11 cellular contexts compared by ENCODE assay signal in genomic region chr15:85073556-85074194, GRCh38.
DNase-seq lines count a peak whose midpoint lies in the region; ATAC-seq, FAIRE-seq and TF ChIP-seq lines count a peak whose summit lies in the region.
"Had no signal": no experiment of that assay in that cellular context is flagged by ENCODE, and none has a peak within 500 bp of the region (broad histone marks: within the 10 kb centered on the region; RNA-seq: fewer than 3 reads in every experiment).

No MANE protein-coding gene starts in this region.

- H3K9me1 ChIP-seq in K562 (ENCODE audit: control insufficient read depth, insufficient read depth, low read length), result no peaks in the 10 kb centered on the region

- peak; percentile 11 for DNase-seq in stimulated activated CD4-positive, alpha-beta T cell treated with anti-CD3 and anti-CD28 coated beads, Interleukin-15, amount 100 ng/mL, for 24 hours
- DNase-seq in stimulated activated CD4-positive, alpha-beta T cell treated with anti-CD3 and anti-CD28 coated beads, Interleukin-4, amount 100 ng/mL, for 4 hours, result no peak
- DNase-seq in K562 (ENCODE audit: extremely low read depth in 1 of 4, low spot score in 3 of 4) (no peak), upper lobe of right lung (no peak), body of pancreas (no peak), prostate gland (ENCODE audit: low spot score) (no peak), right atrium auricular region (ENCODE audit: low spot score) (no peak)
- DNase-seq: CD8-positive, alpha-beta T cell; hippocampal formation; NCI-H526 treated with DMSO at 0.1 percent for 48 hours had no signal

- H3K79me2 ChIP-seq in K562 (ENCODE audit: control insufficient read depth, insufficient read depth, low read length), result no peaks in the 10 kb centered on the region

- BruUV-seq in K562 (replicated peaks; lab: Mats Ljungman, UMichigan), result no TSS peak

- POLR2A ChIA-PET in K562 (lab: Yijun Ruan, JAX), result no interaction called here

- in situ Hi-C loops in K562 (cut with MboI), result no loop called here

- no peak overlapping the region for H2AFZ ChIP-seq in K562 (ENCODE audit: low read depth, low read length)

- CTCF ChIA-PET in K562 (lab: Yijun Ruan, JAX; ENCODE audit: low intra/inter-chr PET ratio), result no interaction called here

- no peak for TF ChIP-seq RAD21 in K562 (CRISPR knock-in tag; conservative IDR thresholded peaks at IDR 0.05 in 1 of 2, IDR thresholded peaks at IDR 0.05 in 1 of 2)

- no peaks in the 10 kb centered on the region for H3K27me3 ChIP-seq in K562 (ENCODE audit: control insufficient read depth in 2 of 2, insufficient read depth in 2 of 2, low read length in 2 of 2)
- H3K27me3 ChIP-seq in upper lobe of right lung, result no peaks in the 10 kb centered on the region
- H3K27me3 ChIP-seq in body of pancreas, result no peaks in the 10 kb centered on the region
- H3K27me3 ChIP-seq in prostate gland (replicated peaks; ENCODE audit: insufficient read depth), result no peaks in the 10 kb centered on the region
- no peaks in the 10 kb centered on the region for H3K27me3 ChIP-seq in right atrium auricular region

- TF ChIP-seq CTCF in K562 (IDR thresholded peaks at IDR 0.05 in 2 of 3, conservative IDR thresholded peaks at IDR 0.05 in 1 of 3; ENCODE audit: insufficient read depth in 2 of 3, low read depth in 1 of 3, low read length in 3 of 3) (no peak), upper lobe of right lung (IDR thresholded peaks at IDR 0.05) (no peak), body of pancreas (IDR thresholded peaks at IDR 0.05) (no peak), prostate gland (IDR thresholded peaks at IDR 0.05) (no peak), right atrium auricular region (IDR thresholded peaks at IDR 0.05) (no peak)

- no peak for FAIRE-seq in K562 (lab: Jason Lieb, UNC)

- no peak for TF ChIP-seq EP300 in K562 (IDR thresholded peaks at IDR 0.05; ENCODE audit: low read length)

- intact Hi-C loops in K562 (cut with micrococcal nuclease) (no loop called here), upper lobe of right lung (cut with DNase I) (no loop called here), body of pancreas (cut with DNase I) (no loop called here), prostate gland (cut with DNase I) (no loop called here)

- no peak overlapping the region for H3K4me2 ChIP-seq in K562 (ENCODE audit: insufficient read depth, low read length)

- H3K4me3 ChIP-seq in K562 (no peak overlapping the region), upper lobe of right lung (no peak overlapping the region), body of pancreas (no peak overlapping the region), prostate gland (no peak overlapping the region), right atrium auricular region (no peak overlapping the region)

- TF ChIP-seq POLR2A in K562 (conservative IDR thresholded peaks at IDR 0.05) (no peak), body of pancreas (IDR thresholded peaks at IDR 0.05) (no peak), prostate gland (IDR thresholded peaks at IDR 0.05) (no peak)

- H3K4me1 ChIP-seq in K562 (replicated peaks in 1 of 2; ENCODE audit: control insufficient read depth in 2 of 2, insufficient read depth in 2 of 2, low read length in 2 of 2), result no peaks in the 10 kb centered on the region
- no peaks in the 10 kb centered on the region for H3K4me1 ChIP-seq in upper lobe of right lung
- H3K4me1 ChIP-seq in body of pancreas, result no peaks in the 10 kb centered on the region
- H3K4me1 ChIP-seq in prostate gland (replicated peaks), result no peaks in the 10 kb centered on the region
- H3K4me1 ChIP-seq in right atrium auricular region, result no peaks in the 10 kb centered on the region

- peaks cover 46% of the 10 kb centered on the region; the same call in 2 of the 3 replicates for H3K36me3 ChIP-seq in K562 (ENCODE audit: control insufficient read depth, insufficient read depth, low read length)
- H3K36me3 ChIP-seq in upper lobe of right lung, result peaks cover 6% of the 10 kb centered on the region
- H3K36me3 ChIP-seq in body of pancreas (replicated peaks in 1 of 2; ENCODE audit: insufficient read depth in 1 of 2, low read depth in 2 of 2), result no peaks in the 10 kb centered on the region
- no peaks in the 10 kb centered on the region for H3K36me3 ChIP-seq in prostate gland
- no peaks in the 10 kb centered on the region for H3K36me3 ChIP-seq in right atrium auricular region

- H4K20me1 ChIP-seq in K562 (replicated peaks; ENCODE audit: control insufficient read depth, insufficient read depth, low read length), result no peaks in the 10 kb centered on the region

- H3K27ac ChIP-seq in K562 (ENCODE audit: extremely low read depth, low read depth, low read length) (no peak overlapping the region), upper lobe of right lung (no peak overlapping the region), body of pancreas (no peak overlapping the region), prostate gland (no peak overlapping the region), right atrium auricular region (no peak overlapping the region)

- peak; percentile 82 for ATAC-seq in HG02938 (IDR thresholded peaks at IDR 0.05; ENCODE audit: unreplicated experiment)
- no peak for ATAC-seq in K562
- ATAC-seq in upper lobe of right lung, result peak; percentile 24
- ATAC-seq in body of pancreas, result no peak
- ATAC-seq: CD8-positive, alpha-beta T cell had no signal

- WGBS in K562 (ENCODE audit: insufficient coverage, low coverage, missing lambda C conversion rate), result 88% methylated on average over 3 of the region's 3 CpGs
- WGBS in body of pancreas, 2 donors, result 90 to 94% methylated on average over 3 of the region's 3 CpGs
- WGBS in prostate gland, result 96% methylated on average over 3 of the region's 3 CpGs

- H3K9me3 ChIP-seq in K562 (replicated peaks; ENCODE audit: control insufficient read depth, insufficient read depth, low read depth, low read length) (no peaks in the 10 kb centered on the region), upper lobe of right lung (no peaks in the 10 kb centered on the region), body of pancreas (no peaks in the 10 kb centered on the region), prostate gland (no peaks in the 10 kb centered on the region), right atrium auricular region (no peaks in the 10 kb centered on the region)

- no peak overlapping the region for H3K9ac ChIP-seq in K562 (ENCODE audit: insufficient read depth in 1 of 2, low read depth in 2 of 2, low read length in 2 of 2)

TF ChIP-seq in K562, 482 proteins besides CTCF, POLR2A, EP300 and RAD21:
- TF ChIP-seq CREB1 (IDR thresholded peaks at IDR 0.05), result no peak
- TF ChIP-seq CREB1 (CRISPR knock-in tag; IDR thresholded peaks at IDR 0.05), result no peak
- peak; percentile 31; the same call in 1 of the 2 replicates for TF ChIP-seq ATF3 (IDR thresholded peaks at IDR 0.05)
- no peak for TF ChIP-seq ATF3 (CRISPR knock-in tag; conservative IDR thresholded peaks at IDR 0.05)
TF ChIP-seq in K562: peak in this region for 1.

Comparison
In these comparisons a context has a peak if more than half of its experiments do, and no peak if none do; other contexts are left out.
1. ATAC-seq: peak in HG02938 (single experiment) and upper lobe of right lung (single experiment); none in K562 (single experiment) and body of pancreas (single experiment).